In genomic region chr12:29415111-29415510, GRCh38 we compare ENCODE assay signal across 17 cellular contexts.
"Had no signal": no experiment of that assay in that cellular context is flagged by ENCODE, and none has a peak within 500 bp of the region (broad histone marks: within the 10 kb centered on the region; RNA-seq: fewer than 3 reads in every experiment).

No MANE protein-coding gene starts in this region.

- DNase-seq: dermis blood vessel endothelial cell; glutamatergic neuron; islet precursor cell; mucosa of descending colon; natural killer cell; nucleus accumbens; ovary; right lobe of liver; spleen; stimulated activated CD4-positive, alpha-beta T cell treated with anti-CD3 and anti-CD28 coated beads, Interleukin-15, amount 100 ng/mL, for 24 hours; stimulated activated CD4-positive, alpha-beta T cell treated with anti-CD3 and anti-CD28 coated beads, Interleukin-2, amount 100 ng/mL, for 24 hours; stimulated activated CD4-positive, alpha-beta T cell treated with anti-CD3 and anti-CD28 coated beads, Interleukin-4, amount 100 ng/mL, for 4 hours; stimulated activated naive B cell treated with anti-CD40 and anti-IgM and Interleukin-4, amounts not matched to agents 10 μg/mL and 1 μg/mL and 100 μg/mL, for 72 hours; stimulated activated naive CD8-positive, alpha-beta T cell treated with anti-CD3 and anti-CD28 coated beads, Interleukin-15, amount 100 ng/mL, for 72 hours; trophoblast cell had no signal

- H3K9me3 ChIP-seq: mucosa of descending colon, ovary, right lobe of liver, spleen had no signal

- H3K27me3 ChIP-seq: gastroesophageal sphincter, ovary, right lobe of liver had no signal

- ATAC-seq: gastroesophageal sphincter; left lobe of liver; mucosa of descending colon; natural killer cell; right lobe of liver; stimulated activated naive B cell treated with anti-CD40 and anti-IgM and Interleukin-4, amounts not matched to agents 10 μg/mL and 1 μg/mL and 100 μg/mL, for 72 hours; stimulated activated naive CD8-positive, alpha-beta T cell treated with anti-CD3 and anti-CD28 coated beads, Interleukin-15, amount 100 ng/mL, for 72 hours had no signal

- H3K36me3 ChIP-seq: gastroesophageal sphincter, ovary, right lobe of liver, spleen had no signal

- H3K4me1 ChIP-seq: gastroesophageal sphincter, right lobe of liver, spleen had no signal

- H3K27ac ChIP-seq: gastroesophageal sphincter, ovary, right lobe of liver, spleen had no signal

- H3K4me3 ChIP-seq: gastroesophageal sphincter, mucosa of descending colon, ovary, right lobe of liver, spleen had no signal
